9 cellular contexts compared by ENCODE assay signal in genomic region chr19:35628264-35628564, GRCh38. TPM values are rescaled to one million over a fixed set of nuclear protein-coding genes. Genes with fewer than 3 reads are reported as not detected.
DNase-seq lines count a peak whose midpoint lies in the region; ATAC-seq and TF ChIP-seq lines count a peak whose summit lies in the region.
"Had no signal": no experiment of that assay in that cellular context is flagged by ENCODE, and none has a peak within 500 bp of the region (broad histone marks: within the 10 kb centered on the region; RNA-seq: fewer than 3 reads in every experiment).

No MANE protein-coding gene starts in this region.

- H3K36me3 Mint-ChIP-seq in MCF 10A (ENCODE audit: insufficient read depth, unreplicated experiment) = peaks cover 33% of the 10 kb centered on the region

- peaks cover 10% of the 10 kb centered on the region for H3K4me1 Mint-ChIP-seq in MCF 10A (ENCODE audit: insufficient read depth, unreplicated experiment)

- TSS peak; percentile 97 for BruUV-seq in MCF 10A (replicated peaks; lab: Mats Ljungman, UMichigan)

- no peaks in the 10 kb centered on the region for H3K9me3 Mint-ChIP-seq in MCF 10A (ENCODE audit: unreplicated experiment)

- H3K27ac Mint-ChIP-seq in MCF 10A (ENCODE audit: low read depth, unreplicated experiment) = peak overlapping the region; percentile 97

- intact Hi-C loops in left ventricle myocardium superior (cut with micrococcal nuclease) (no loop called here), MCF 10A (cut with micrococcal nuclease) (loop anchor here (2.0 to 5.0 kb wide), 2 partner anchors 17 to 81 kb away; partner anchors contain the start of gene TMEM147), mucosa of descending colon (cut with DNase I, micrococcal nuclease) (no loop called here)

- no peak for DNase-seq in right atrium auricular region (ENCODE audit: low spot score)
- no peak for DNase-seq in left ventricle myocardium superior
- DNase-seq in MCF 10A (ENCODE audit: unreplicated experiment) = no peak
- DNase-seq in mucosa of descending colon = no peak
- no peak for DNase-seq in AG08395 (ENCODE audit: low spot score)

- POLR2A ChIA-PET in MCF 10A (lab: Yijun Ruan, JAX) = interaction anchor here (0.7 to 2.7 kb wide), 5 partner anchors 13 to 366 kb away, joined by 3 to 24 read pairs (median 6); partner anchors contain the start of genes COX6B1 and HAUS5

- no peak for ATAC-seq in left ventricle myocardium superior
- ATAC-seq in mucosa of descending colon = no peak
- no peak for ATAC-seq in HG03097 (IDR thresholded peaks at IDR 0.05; ENCODE audit: low FRiP score, unreplicated experiment)
- no peak for ATAC-seq in GM18519 (IDR thresholded peaks at IDR 0.05; ENCODE audit: low FRiP score, unreplicated experiment)
- no peak for ATAC-seq in GM19467 (IDR thresholded peaks at IDR 0.05; ENCODE audit: unreplicated experiment)

- peaks cover 0 to 20% of the 10 kb centered on the region in 2 donors for H3K4me1 ChIP-seq in right atrium auricular region
- H3K4me1 ChIP-seq in mucosa of descending colon (ENCODE audit: low read depth) = peaks cover 9% of the 10 kb centered on the region

- H3K27ac ChIP-seq in right atrium auricular region = peak overlapping the region; percentile 92

- no peaks in the 10 kb centered on the region for H3K27me3 Mint-ChIP-seq in MCF 10A (ENCODE audit: insufficient read depth, unreplicated experiment)

- H3K36me3 ChIP-seq in right atrium auricular region (peaks cover 31% of the 10 kb centered on the region), mucosa of descending colon (ENCODE audit: low read depth) (peaks cover 4% of the 10 kb centered on the region)

- H3K9me3 ChIP-seq in right atrium auricular region (no peaks in the 10 kb centered on the region), mucosa of descending colon (no peaks in the 10 kb centered on the region)

- H3K4me3 ChIP-seq in right atrium auricular region (peak overlapping the region; percentile 100), mucosa of descending colon (peak overlapping the region; percentile 94)

- no peak for TF ChIP-seq CTCF in right atrium auricular region (IDR thresholded peaks at IDR 0.05)
- TF ChIP-seq CTCF in MCF 10A (IDR thresholded peaks at IDR 0.05; ENCODE audit: unreplicated experiment) = no peak
- no peak for TF ChIP-seq CTCF in mucosa of descending colon (IDR thresholded peaks at IDR 0.05)

- CTCF ChIA-PET in MCF 10A (lab: Yijun Ruan, JAX) = interaction anchor here (1.1 kb wide), 1 partner anchor 10 kb away, joined by 10 read pairs; no protein-coding TSS in a partner anchor

- no peaks in the 10 kb centered on the region for H3K27me3 ChIP-seq in right atrium auricular region

- H3K4me3 Mint-ChIP-seq in MCF 10A (ENCODE audit: unreplicated experiment) = peak overlapping the region; percentile 87

RNA-seq across cellular contexts. Expression of gene RBM42, which starts 0.6 kb away (rescaled TPM):
- total RNA-seq in right atrium auricular region (10 to 100 TPM; 40.4 to 52.4 TPM), left ventricle myocardium superior (51.0 TPM), MCF 10A (2022) (84.2 and 87.7 TPM in 2 replicates), mucosa of descending colon (10 to 100 TPM; 67.4 to 73.3 (median 67.6) TPM)

RNA-seq across cellular contexts. Expression of gene ETV2, which starts 13.3 kb away (rescaled TPM):
- total RNA-seq in right atrium auricular region (1 to 10 TPM in 1 of 2 donors, not detected in 1; 1.2 TPM), left ventricle myocardium superior (0.27 TPM), MCF 10A (2022) (0.44 and 1.0 TPM in 2 replicates), mucosa of descending colon (1 to 10 TPM in 2 of 3 donors, under 1 TPM in 1; 0.76 to 2.0 (median 1.1) TPM)

RNA-seq across cellular contexts. Expression of gene HAUS5, which starts 15.7 kb away (rescaled TPM):
- total RNA-seq in right atrium auricular region = 1 to 10 TPM; 2.2 to 3.9 TPM
- 3.9 TPM for total RNA-seq in left ventricle myocardium superior
- 6.3 and 10.6 TPM in 2 replicates for total RNA-seq in MCF 10A (2022)
- total RNA-seq in mucosa of descending colon = 10 to 100 TPM in 1 of 3 donors, 1 to 10 TPM in 2; 6.4 to 13.2 (median 9.0) TPM

RNA-seq across cellular contexts. Expression of gene COX6B1, which starts 19.9 kb away (rescaled TPM):
- total RNA-seq in right atrium auricular region (1,000 to 10,000 TPM; 1,397 to 1,663 TPM), left ventricle myocardium superior (1,553 TPM), MCF 10A (2022) (213 and 265 TPM in 2 replicates), mucosa of descending colon (100 to 1,000 TPM; 460 to 939 (median 669) TPM)

RNA-seq across cellular contexts. Expression of gene UPK1A, which starts 38.1 kb away (rescaled TPM):
- total RNA-seq in right atrium auricular region = not detected
- not detected for total RNA-seq in left ventricle myocardium superior
- not detected in 2 replicates for total RNA-seq in MCF 10A (2022)
- total RNA-seq in mucosa of descending colon = not detected
- total RNA-seq: RPMI7951 had no signal
